Comparison of ENCODE assay signal across 23 cellular contexts in genomic region chr14:59186316-59186715, GRCh38.
"Had no signal": no experiment of that assay in that cellular context is flagged by ENCODE, and none has a peak within 500 bp of the region (broad histone marks: within the 10 kb centered on the region; RNA-seq: fewer than 3 reads in every experiment).

No MANE protein-coding gene starts in this region.

- H3K4me3 ChIP-seq: left lung, lung, pancreas, psoas muscle, right atrium auricular region, spleen, thoracic aorta, upper lobe of left lung had no signal

- H3K9me3 Mint-ChIP-seq: activated T-cell treated with anti-CD3 and anti-CD28 coated beads, Interleukin-2, amount 50 U/mL, for 24 hours; activated T-helper 2 cell treated with anti-CD3 and anti-CD28 coated beads, Interferon-gamma antibody, Interleukin-2, Interleukin-4, amounts not matched to agents 10 μg/mL and 5 μg/mL and 100 μg/mL, durations not matched to agents 14 hours and 24 hours and 36 hours; naive thymus-derived CD4-positive, alpha-beta T cell; T-helper 2 cell treated with Interferon-gamma antibody and Interleukin-4, amounts not matched to agents 5 μg/mL and 100 μg/mL, for 36 hours had no signal

- H3K9me3 ChIP-seq: left lung, pancreas, psoas muscle, right atrium auricular region, spleen, thoracic aorta, upper lobe of left lung had no signal

- H3K27ac ChIP-seq: left lung, pancreas, psoas muscle, spleen, thoracic aorta, upper lobe of left lung had no signal

- DNase-seq: activated CD4-positive, alpha-beta T cell treated with anti-CD3 and anti-CD28 coated beads for 1 hour; activated naive CD4-positive, alpha-beta T cell; activated T-cell treated with anti-CD3 and anti-CD28 coated beads, Interleukin-2, amount 50 U/mL, for 24 hours; amniotic stem cell; cerebellar nuclear complex; cortex of kidney; foreskin fibroblast; hippocampal formation; kidney glomerular epithelial cell; left lung; naive thymus-derived CD4-positive, alpha-beta T cell; pancreas; psoas muscle; spleen; stimulated activated CD4-positive, alpha-beta T cell treated with anti-CD3 and anti-CD28 coated beads, Interleukin-4, amount 100 ng/mL, for 24 hours; stimulated activated naive CD4-positive, alpha-beta T cell treated with Interleukin-2 at 50 U/mL for 16 hours; upper lobe of left lung had no signal

- H3K36me3 Mint-ChIP-seq: activated naive CD8-positive, alpha-beta T cell; naive thymus-derived CD4-positive, alpha-beta T cell had no signal

- H3K36me3 ChIP-seq: left lung, pancreas, right atrium auricular region, spleen, thoracic aorta, upper lobe of left lung had no signal

- H3K27me3 ChIP-seq: left lung, pancreas, right atrium auricular region, upper lobe of left lung had no signal

- H3K27ac Mint-ChIP-seq: activated naive CD8-positive, alpha-beta T cell; activated T-cell treated with anti-CD3 and anti-CD28 coated beads, Interleukin-2, amount 50 U/mL, for 24 hours; activated T-helper 2 cell treated with anti-CD3 and anti-CD28 coated beads, Interferon-gamma antibody, Interleukin-2, Interleukin-4, amounts not matched to agents 10 μg/mL and 5 μg/mL and 100 μg/mL, durations not matched to agents 14 hours and 24 hours and 36 hours; T-helper 2 cell treated with Interferon-gamma antibody and Interleukin-4, amounts not matched to agents 5 μg/mL and 100 μg/mL, for 36 hours had no signal
